ENCODE assay signal across 1 cellular context in genomic region chr9:88388886-88389617, GRCh38.
TF ChIP-seq lines count a peak whose summit lies in the region.

No MANE protein-coding gene starts in this region.

TF ChIP-seq in K562, 482 proteins besides CTCF, POLR2A, EP300 and RAD21 (continued from another document and continues in another):
- peak; percentile 54; the same call in 1 of the 2 replicates for TF ChIP-seq ZBTB40 (IDR thresholded peaks at IDR 0.05)
- no peak for TF ChIP-seq ZBTB40 (CRISPR knock-in tag; IDR thresholded peaks at IDR 0.05)
- TF ChIP-seq MLX (CRISPR knock-in tag; conservative IDR thresholded peaks at IDR 0.05): no peak
- TF ChIP-seq ZC3H11A (IDR thresholded peaks at IDR 0.05; ENCODE audit: low read depth, low read length): no peak
- peak; percentile 83; the same call in 1 of the 2 replicates for TF ChIP-seq ZBTB7A (IDR thresholded peaks at IDR 0.05; ENCODE audit: borderline replicate concordance, control insufficient read depth, low read depth, low read length)
- TF ChIP-seq EGR1 (conservative IDR thresholded peaks at IDR 0.05): 0 out of 2 replicates have a peak, but pooled peaks have one; percentile 22
- peak; percentile 60; the same call in 1 of the 2 replicates for TF ChIP-seq RBFOX2 (IDR thresholded peaks at IDR 0.05; ENCODE audit: low read depth, low read length)
- TF ChIP-seq IRF1 (CRISPR knock-in tag; IDR thresholded peaks at IDR 0.05; ENCODE audit: borderline replicate concordance): no peak
- TF ChIP-seq RFX7 (CRISPR knock-in tag; IDR thresholded peaks at IDR 0.05): no peak
- no peak for TF ChIP-seq CEBPG (CRISPR knock-in tag; IDR thresholded peaks at IDR 0.05)
- TF ChIP-seq CEBPG (tag; conservative IDR thresholded peaks at IDR 0.05 in 1 of 2, IDR thresholded peaks at IDR 0.05 in 1 of 2): peak; percentile 83 to 87
- TF ChIP-seq ZNF507 (tag; conservative IDR thresholded peaks at IDR 0.05): no peak
- peak; percentile 92 for TF ChIP-seq ESRRA (IDR thresholded peaks at IDR 0.05; ENCODE audit: borderline replicate concordance, low read depth)
- TF ChIP-seq GABPB1 (CRISPR knock-in tag; IDR thresholded peaks at IDR 0.05): 0 out of 2 replicates have a peak, but pooled peaks have one; percentile 21
- peak; percentile 86 for TF ChIP-seq HNRNPLL (IDR thresholded peaks at IDR 0.05; ENCODE audit: low read depth, low read length, poor library complexity, severe bottlenecking)
- no peak for TF ChIP-seq SOX6 (IDR thresholded peaks at IDR 0.05)
- no peak for TF ChIP-seq MAX (CRISPR knock-in tag; IDR thresholded peaks at IDR 0.05)
- no peak for TF ChIP-seq EWSR1 (IDR thresholded peaks at IDR 0.05; ENCODE audit: borderline replicate concordance, low read depth, partially characterized antibody)
- TF ChIP-seq TFAP4 (CRISPR knock-in tag; IDR thresholded peaks at IDR 0.05; ENCODE audit: borderline replicate concordance): no peak
- no peak for TF ChIP-seq FOS (IDR thresholded peaks at IDR 0.05; ENCODE audit: extremely low read depth, insufficient read length)
- TF ChIP-seq KDM5B (IDR thresholded peaks at IDR 0.05; ENCODE audit: insufficient replicate concordance, low read depth, low read length): peak; percentile 28
- TF ChIP-seq HDAC1 (IDR thresholded peaks at IDR 0.05): 0 out of 4 replicates have a peak, but pooled peaks of 1 of the 2 experiments have one; percentile 36
- TF ChIP-seq HNRNPK (IDR thresholded peaks at IDR 0.05; ENCODE audit: low read depth, low read length, poor library complexity, severe bottlenecking): no peak
- no peak for TF ChIP-seq NELFE (IDR thresholded peaks at IDR 0.05; ENCODE audit: insufficient read depth, insufficient read length)
- no peak for TF ChIP-seq ZNF644 (tag; IDR thresholded peaks at IDR 0.05; ENCODE audit: low read depth)
- peak; percentile 78; the same call in 1 of the 2 replicates for TF ChIP-seq VEZF1 (CRISPR knock-in tag; IDR thresholded peaks at IDR 0.05)
- no peak for TF ChIP-seq SAFB (IDR thresholded peaks at IDR 0.05; ENCODE audit: borderline replicate concordance, low read depth, low read length)
- TF ChIP-seq E4F1 (CRISPR knock-in tag; IDR thresholded peaks at IDR 0.05; ENCODE audit: borderline replicate concordance): no peak
- no peak for TF ChIP-seq PTRF (tag; IDR thresholded peaks at IDR 0.05)
- peak; percentile 5 for TF ChIP-seq SMAD4 (CRISPR knock-in tag; conservative IDR thresholded peaks at IDR 0.05)
- no peak for TF ChIP-seq HOMEZ (CRISPR knock-in tag; IDR thresholded peaks at IDR 0.05)
- peak; percentile 67 for TF ChIP-seq CTBP1 (IDR thresholded peaks at IDR 0.05; ENCODE audit: borderline replicate concordance)
- no peak for TF ChIP-seq CC2D1A (IDR thresholded peaks at IDR 0.05)
- TF ChIP-seq NCOA6 (IDR thresholded peaks at IDR 0.05): peak; percentile 49; the same call in 1 of the 2 replicates
- 0 out of 2 replicates have a peak, but pooled peaks have one; percentile 17 for TF ChIP-seq EP400 (IDR thresholded peaks at IDR 0.05)
- no peak for TF ChIP-seq PRDM10 (IDR thresholded peaks at IDR 0.05; ENCODE audit: partially characterized antibody)
- TF ChIP-seq RBBP5 (IDR thresholded peaks at IDR 0.05; ENCODE audit: borderline replicate concordance, insufficient read depth, low read length, poor library complexity, severe bottlenecking): peak; percentile 50
- no peak for TF ChIP-seq PURB (CRISPR knock-in tag; IDR thresholded peaks at IDR 0.05; ENCODE audit: low read depth)
- peak in 1 of 2 experiments; percentile 24; a peak in 2 of 4 replicates for TF ChIP-seq MAZ (CRISPR knock-in tag; conservative IDR thresholded peaks at IDR 0.05 in 1 of 2, IDR thresholded peaks at IDR 0.05 in 1 of 2)
- 0 out of 2 replicates have a peak, but pooled peaks have one; percentile 18 for TF ChIP-seq DPF2 (IDR thresholded peaks at IDR 0.05)
